ENCODE assay signal across 2 cellular contexts in genomic region chr19:6911523-6911922, GRCh38.
TF ChIP-seq lines count a peak whose summit lies in the region.

No MANE protein-coding gene starts in this region.

TF ChIP-seq in HepG2, 621 proteins besides CTCF, POLR2A, EP300 and RAD21:
- TF ChIP-seq KLF12 (CRISPR knock-in tag; IDR thresholded peaks at IDR 0.05; ENCODE audit: borderline replicate concordance) (no peak), ZNF414 (CRISPR knock-in tag; IDR thresholded peaks at IDR 0.05) (no peak), POLR2G (IDR thresholded peaks at IDR 0.05; ENCODE audit: low read depth, low read length) (no peak), MNT (IDR thresholded peaks at IDR 0.05) (peak; percentile 67)

TF ChIP-seq in GM12878, 131 proteins besides CTCF, POLR2A, EP300 and RAD21:
- peak; percentile 78 for TF ChIP-seq BCL3 (IDR thresholded peaks at IDR 0.05; ENCODE audit: borderline replicate concordance, insufficient read depth, low read depth, low read length, poor library complexity, severe bottlenecking)
- TF ChIP-seq BCLAF1 (IDR thresholded peaks at IDR 0.05): no peak
